9 cellular contexts compared by ENCODE assay signal in genomic region chr5:125006011-125006685, GRCh38.
DNase-seq lines count a peak whose midpoint lies in the region; ATAC-seq lines count a peak whose summit lies in the region.
"Had no signal": no experiment of that assay in that cellular context is flagged by ENCODE, and none has a peak within 500 bp of the region (broad histone marks: within the 10 kb centered on the region; RNA-seq: fewer than 3 reads in every experiment).

No MANE protein-coding gene starts in this region.

- peak overlapping the region; percentile 83 for H3K4me2 ChIP-seq in BLaER1

- peaks cover 7% of the 10 kb centered on the region; the same call in 1 of the 2 replicates for H3K9me3 ChIP-seq in BLaER1

- H3K36me3 Mint-ChIP-seq in immature natural killer cell = peaks cover 0 to 2% (median 0%) of the 10 kb centered on the region in 3 donors

- peak overlapping the region; percentile 51; the same call in 1 of the 2 replicates for H3K9ac ChIP-seq in BLaER1

- no peaks in the 10 kb centered on the region for H3K36me3 ChIP-seq in BLaER1

- peaks cover 10 to 12% of the 10 kb centered on the region in 2 donors for H3K4me1 Mint-ChIP-seq in immature natural killer cell

- peak overlapping the region; percentile 16 for H3K4me3 ChIP-seq in BLaER1

- no peaks in the 10 kb centered on the region for H3K9me3 Mint-ChIP-seq in immature natural killer cell

- no peaks in the 10 kb centered on the region for H4K20me1 ChIP-seq in BLaER1

- H3K27me3 ChIP-seq in BLaER1 = no peaks in the 10 kb centered on the region

- ATAC-seq in GM19324 (IDR thresholded peaks at IDR 0.05; ENCODE audit: low FRiP score, unreplicated experiment) = peak; percentile 53
- ATAC-seq in HG03060 (IDR thresholded peaks at IDR 0.05; ENCODE audit: low read depth, unreplicated experiment) = peak; percentile 34

- DNase-seq in NCI-H345 treated with DMSO at 0.1 percent for 48 hours (lab: John Stamatoyannopoulos, UW; ENCODE audit: unreplicated experiment) = peak; percentile 40
- DNase-seq in SKM-1 treated with dmso at 0.1 percent for 144 hours (lab: John Stamatoyannopoulos, UW; ENCODE audit: unreplicated experiment) = no peak
- no peak for DNase-seq in immature natural killer cell
- DNase-seq in NCI-H1930 (lab: John Stamatoyannopoulos, UW) = no peak
- DNase-seq in NCI-H187 treated with DMSO at 0.1 percent for 48 hours (lab: John Stamatoyannopoulos, UW) = no peak
- DNase-seq: NCI-H526 had no signal

- peaks cover 92% of the 10 kb centered on the region for H3K4me1 ChIP-seq in BLaER1

- H3K27me3 Mint-ChIP-seq in immature natural killer cell (ENCODE audit: low read depth in 3 of 3) = peaks cover 0 to under 1% (median 0%) of the 10 kb centered on the region in 3 donors

- peak overlapping the region; percentile 84 for H3K27ac ChIP-seq in BLaER1

- H3K27ac Mint-ChIP-seq in immature natural killer cell = no peak overlapping the region

- peak overlapping the region in 1 of 5 donors; percentile 14 for H3K4me3 Mint-ChIP-seq in immature natural killer cell
